ENCODE assay signal across 1 cellular context in genomic region chr1:212967767-212968166, GRCh38.
TF ChIP-seq lines count a peak whose summit lies in the region.

No MANE protein-coding gene starts in this region.

TF ChIP-seq in GM12878, 131 proteins besides CTCF, POLR2A, EP300 and RAD21:
- TF ChIP-seq HCFC1 (IDR thresholded peaks at IDR 0.05; ENCODE audit: low read length) (no peak), HDAC2 (IDR thresholded peaks at IDR 0.05) (no peak), EGR1 (IDR thresholded peaks at IDR 0.05; ENCODE audit: borderline replicate concordance in 1 of 2, low read depth in 2 of 2, low read length in 2 of 2) (no peak), HDGF (IDR thresholded peaks at IDR 0.05) (0 out of 2 replicates have a peak, but pooled peaks have one; percentile 69), NRF1 (conservative IDR thresholded peaks at IDR 0.05; ENCODE audit: low read depth, low read length) (no peak), NFIC (IDR thresholded peaks at IDR 0.05; ENCODE audit: low read depth, low read length) (no peak), ZNF24 (IDR thresholded peaks at IDR 0.05) (no peak), GATAD2B (conservative IDR thresholded peaks at IDR 0.05; ENCODE audit: low read depth) (no peak), PKNOX1 (IDR thresholded peaks at IDR 0.05) (no peak), MEF2A (IDR thresholded peaks at IDR 0.05; ENCODE audit: insufficient read depth, low read depth, low read length) (no peak), YY1 (IDR thresholded peaks at IDR 0.05; ENCODE audit: low read depth, low read length) (0 out of 2 replicates have a peak, but pooled peaks have one; percentile 27), RUNX3 (IDR thresholded peaks at IDR 0.05; ENCODE audit: low read length) (no peak), SMC3 (IDR thresholded peaks at IDR 0.05; ENCODE audit: borderline replicate concordance, low read length) (peak; percentile 31; the same call in 1 of the 2 replicates), SRF (IDR thresholded peaks at IDR 0.05; ENCODE audit: low read depth in 2 of 2, low read length in 2 of 2) (no peak)
